In the genomic region with DNA sequence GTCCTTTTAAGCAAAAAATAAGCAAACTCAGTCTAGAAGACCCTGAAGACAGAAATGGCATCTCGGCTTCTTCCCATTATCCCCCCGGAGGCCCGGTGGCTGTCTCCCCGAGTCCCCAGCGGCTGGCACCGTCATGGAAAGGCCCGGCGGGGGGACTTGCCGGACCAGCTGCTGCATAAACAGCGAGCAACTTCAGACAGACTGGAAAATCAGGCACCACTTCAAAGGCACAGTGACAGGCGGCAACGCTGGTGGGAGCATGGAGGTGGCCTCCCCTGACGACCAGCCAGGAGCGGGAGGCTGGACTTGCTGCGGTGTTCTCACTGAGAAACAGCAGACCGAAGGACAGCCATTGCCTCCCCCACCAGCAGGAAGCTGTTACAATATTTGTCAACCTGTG, we compare ENCODE assay signal across 1 cellular context.
TF ChIP-seq lines count a peak whose summit lies in the region.

No MANE protein-coding gene starts in this region.

TF ChIP-seq in HEK293, 187 proteins besides CTCF, POLR2A, EP300 and RAD21 (continued from another document):
- TF ChIP-seq PRDM10 (tag by site-specific recombination; IDR thresholded peaks at IDR 0.05) = no peak
- TF ChIP-seq GLIS2 (tag by site-specific recombination; IDR thresholded peaks at IDR 0.05) = 0 out of 2 replicates have a peak, but pooled peaks have one; percentile 25
TF ChIP-seq in HEK293: peak in this region for 3.
